ENCODE assay signal across 1 cellular context in genomic region chr7:74097937-74098614, GRCh38.
TF ChIP-seq lines count a peak whose summit lies in the region.

No MANE protein-coding gene starts in this region.

TF ChIP-seq in HepG2, 621 proteins besides CTCF, POLR2A, EP300 and RAD21 (continued from another document):
- TF ChIP-seq NFAT5 (CRISPR knock-in tag; IDR thresholded peaks at IDR 0.05): no peak
- no peak for TF ChIP-seq ELF4 (CRISPR knock-in tag; IDR thresholded peaks at IDR 0.05; ENCODE audit: borderline replicate concordance)
